Comparison of ENCODE assay signal across 8 cellular contexts in genomic region chr9:75855509-75855908, GRCh38. TPM values are rescaled to one million over a fixed set of nuclear protein-coding genes. Genes with fewer than 3 reads are reported as not detected.
DNase-seq lines count a peak whose midpoint lies in the region; ATAC-seq and TF ChIP-seq lines count a peak whose summit lies in the region.

No MANE protein-coding gene starts in this region.

- no peak overlapping the region for H3K9ac ChIP-seq in endodermal cell (ENCODE audit: extremely low read depth, low read length, poor library complexity, severe bottlenecking)

- no peak overlapping the region for H3K27ac Mint-ChIP-seq in endodermal cell
- H3K27ac Mint-ChIP-seq in CD4-positive, alpha-beta memory T cell, result no peak overlapping the region

- H3K4me1 ChIP-seq in endodermal cell (ENCODE audit: control insufficient read depth, insufficient read depth, low read length), result peaks cover 3% of the 10 kb centered on the region
- no peaks in the 10 kb centered on the region for H3K4me1 ChIP-seq in CD4-positive, alpha-beta memory T cell (ENCODE audit: insufficient read depth, low read length)

- POLR2A ChIA-PET in CD4-positive, alpha-beta memory T cell (lab: Charles Lee; ENCODE audit: partially characterized antibody), result no interaction called here

- ATAC-seq in HG02642 (IDR thresholded peaks at IDR 0.05; ENCODE audit: poor library complexity, unreplicated experiment), result no peak
- no peak for ATAC-seq in GM21717 (IDR thresholded peaks at IDR 0.05; ENCODE audit: unreplicated experiment)

- H3K9me3 ChIP-seq in endodermal cell (ENCODE audit: control insufficient read depth, low read length), result no peaks in the 10 kb centered on the region
- H3K9me3 ChIP-seq in CD4-positive, alpha-beta memory T cell (ENCODE audit: control insufficient read depth in 1 of 2, low read length in 2 of 2), result no peaks in the 10 kb centered on the region

- peaks cover 14% of the 10 kb centered on the region for H3K4me1 Mint-ChIP-seq in endodermal cell
- H3K4me1 Mint-ChIP-seq in CD4-positive, alpha-beta memory T cell, result no peaks in the 10 kb centered on the region

- peaks cover 2% of the 10 kb centered on the region for H3K27me3 Mint-ChIP-seq in endodermal cell (ENCODE audit: insufficient read depth)
- H3K27me3 Mint-ChIP-seq in CD4-positive, alpha-beta memory T cell, result peaks cover 1 to 2% of the 10 kb centered on the region in 2 donors

- H3K36me3 Mint-ChIP-seq in endodermal cell (ENCODE audit: low read depth), result no peaks in the 10 kb centered on the region
- no peaks in the 10 kb centered on the region for H3K36me3 Mint-ChIP-seq in CD4-positive, alpha-beta memory T cell

- intact Hi-C loops in posterior vena cava (cut with DNase I), result no loop called here
- intact Hi-C loops in CD4-positive, alpha-beta memory T cell (cut with micrococcal nuclease), result no loop called here

- no peaks in the 10 kb centered on the region for H3K9me3 Mint-ChIP-seq in endodermal cell
- H3K9me3 Mint-ChIP-seq in CD4-positive, alpha-beta memory T cell, result no peaks in the 10 kb centered on the region

- CTCF ChIA-PET in CD4-positive, alpha-beta memory T cell (lab: Charles Lee; ENCODE audit: partially characterized antibody), result interaction anchor here (0.6 kb wide), 1 partner anchor 13 kb away, joined by 4 read pairs; no protein-coding TSS in a partner anchor

- no peak overlapping the region for H3K4me3 Mint-ChIP-seq in endodermal cell
- H3K4me3 Mint-ChIP-seq in CD4-positive, alpha-beta memory T cell, result no peak overlapping the region

- H3K4me3 ChIP-seq in GM12864 (ENCODE audit: low read depth, low read length), result no peak overlapping the region
- no peak overlapping the region for H3K4me3 ChIP-seq in endodermal cell (ENCODE audit: low read length)
- H3K4me3 ChIP-seq in CD4-positive, alpha-beta memory T cell (ENCODE audit: low read length in 2 of 2), result no peak overlapping the region

- H3K27me3 ChIP-seq in endodermal cell (ENCODE audit: control insufficient read depth, insufficient read depth, low read length, poor library complexity, severe bottlenecking), result no peaks in the 10 kb centered on the region
- H3K27me3 ChIP-seq in CD4-positive, alpha-beta memory T cell (ENCODE audit: insufficient read depth, low read length), result no peaks in the 10 kb centered on the region

- no peak for DNase-seq in GM12864 (ENCODE audit: low read depth)
- peak; percentile 37 for DNase-seq in NCI-H1048 (lab: John Stamatoyannopoulos, UW)
- DNase-seq in endodermal cell, result peak; percentile 65
- peak; percentile 23 for DNase-seq in pons (ENCODE audit: low spot score)
- DNase-seq in posterior vena cava (ENCODE audit: low spot score), result no peak
- no peak for DNase-seq in CD4-positive, alpha-beta memory T cell

- no peaks in the 10 kb centered on the region for H3K36me3 ChIP-seq in endodermal cell (ENCODE audit: control insufficient read depth, insufficient read depth, low read length)
- no peaks in the 10 kb centered on the region for H3K36me3 ChIP-seq in CD4-positive, alpha-beta memory T cell (ENCODE audit: insufficient read depth, low read length)

- TF ChIP-seq CTCF in GM12864 (IDR thresholded peaks at IDR 0.05; ENCODE audit: low read depth, low read length, missing control alignments) (peak; percentile 36), endodermal cell (conservative IDR thresholded peaks at IDR 0.05) (peak; percentile 78)

- no peak overlapping the region for H3K27ac ChIP-seq in endodermal cell (ENCODE audit: low read depth, low read length)
- H3K27ac ChIP-seq in CD4-positive, alpha-beta memory T cell (ENCODE audit: low read depth, low read length), result no peak overlapping the region

- WGBS in endodermal cell (ENCODE audit: insufficient coverage in 1 of 2, insufficient read length in 1 of 2), 2 experiments, result 45 to 72% methylated on average over 2 to 5 of the region's 5 CpGs

RNA-seq across cellular contexts. Expression of gene PCSK5, which starts 35.0 kb away (rescaled TPM):
- 1 to 10 TPM; 2.5 to 3.5 TPM for total RNA-seq in endodermal cell
- polyA plus RNA-seq in endodermal cell (2013, experiment 1 of 2), result 5.4 TPM
- polyA plus RNA-seq in endodermal cell (2013, experiment 2 of 2), result 4.8 TPM
- total RNA-seq in posterior vena cava, result 10 to 100 TPM; 67.9 to 84.2 TPM
- 1 to 10 TPM; 7.9 to 8.4 TPM for total RNA-seq in CD4-positive, alpha-beta memory T cell
- 1 to 10 TPM; 3.4 to 5.1 TPM for polyA plus RNA-seq in CD4-positive, alpha-beta memory T cell

Comparison
In these comparisons a context has a peak if more than half of its experiments do, and no peak if none do; other contexts are left out.
1. DNase-seq: peak in NCI-H1048 (single experiment), endodermal cell (single experiment) and pons (single experiment); none in GM12864 (single experiment), posterior vena cava (single experiment) and CD4-positive, alpha-beta memory T cell (0 of 5).
2. RNA of gene PCSK5, which starts 35.0 kb away (total RNA-seq): 67.9 to 84.2 TPM in posterior vena cava; 7.9 to 8.4 TPM in CD4-positive, alpha-beta memory T cell and 2.5 to 3.5 TPM in endodermal cell; every median in the first group is over 4 times any median in the second.